23 cellular contexts compared by ENCODE assay signal in the genomic region with DNA sequence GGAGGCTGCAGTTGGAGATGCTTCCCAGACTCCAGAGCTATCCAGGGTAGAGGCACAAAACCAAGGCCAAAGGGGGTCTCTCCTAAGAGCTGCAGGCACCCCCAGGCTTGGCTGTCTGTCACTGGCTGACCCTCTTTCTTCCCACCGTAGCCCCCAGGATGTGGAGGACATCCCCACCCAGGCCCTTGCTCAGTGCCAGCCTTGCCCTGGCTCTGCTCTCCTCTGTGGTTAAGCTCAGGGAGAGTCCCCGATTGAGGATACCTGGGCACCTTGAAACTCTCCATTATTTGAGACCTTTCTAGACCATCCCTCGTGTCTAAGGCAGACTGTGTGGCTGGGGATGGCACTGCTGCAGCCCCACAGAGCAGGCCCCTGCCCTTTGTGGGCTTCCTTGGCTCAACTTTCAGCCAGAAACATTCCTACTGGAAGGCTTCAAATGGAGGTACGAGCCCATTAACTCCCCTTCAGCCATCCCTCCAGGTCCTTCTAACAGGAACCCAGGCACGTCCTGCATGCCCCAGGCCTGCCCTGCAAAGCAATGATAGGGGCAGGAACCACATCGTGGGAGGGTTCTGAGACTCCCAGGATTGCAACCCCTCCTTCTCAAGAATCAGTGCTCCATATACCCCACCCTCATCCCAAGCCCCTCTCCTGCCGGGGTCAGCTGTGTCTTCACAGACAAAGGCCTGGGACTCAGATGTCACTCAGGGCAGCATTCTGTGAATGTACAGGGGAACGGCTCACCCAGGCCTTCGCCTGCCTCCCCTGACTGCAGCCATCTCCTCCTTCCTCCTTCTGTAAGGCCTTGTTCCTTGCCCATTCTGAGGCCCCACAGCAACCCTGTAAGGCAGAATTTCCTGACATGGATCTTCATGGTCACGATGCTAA.
"Had no signal": no experiment of that assay in that cellular context is flagged by ENCODE, and none has a peak within 500 bp of the region (broad histone marks: within the 10 kb centered on the region; RNA-seq: fewer than 3 reads in every experiment).

No MANE protein-coding gene starts in this region.

- H3K4me3 ChIP-seq: SJCRH30 had no signal

- H3K9me3 ChIP-seq: SJCRH30 had no signal

- ATAC-seq: Panc1, PC-3, Right ventricle myocardium inferior, SK-N-SH treated with all-trans-retinoic acid at 6 μM for 48 hours had no signal

- H3K27ac ChIP-seq: RWPE1, SJCRH30 had no signal

- H3K36me3 ChIP-seq: SJCRH30 had no signal

- DNase-seq: Karpas-422; KG1; MM.1S; NCI-H1092 treated with DMSO at 0.1 percent for 48 hours; NCI-H1436; NCI-H187; NCI-H2029; NCI-H2081 treated with DMSO at 0.1 percent for 48 hours; NCI-H2171; NCI-H226; NCI-H446; NCI-H510A; NCI-H524 treated with DMSO at 0.1 percent for 48 hours; NCI-H69; NCI-H774; NK-92 treated with Interleukin-12 subunit alpha and Interleukin-12 subunit beta, amount 100 ng/mL, for 24 hours; PC-3; SHP77 treated with DMSO at 0.1 percent for 48 hours; SJCRH30 had no signal

- H3K4me1 ChIP-seq: SJCRH30 had no signal
